20 cellular contexts compared by ENCODE assay signal in the genomic region with DNA sequence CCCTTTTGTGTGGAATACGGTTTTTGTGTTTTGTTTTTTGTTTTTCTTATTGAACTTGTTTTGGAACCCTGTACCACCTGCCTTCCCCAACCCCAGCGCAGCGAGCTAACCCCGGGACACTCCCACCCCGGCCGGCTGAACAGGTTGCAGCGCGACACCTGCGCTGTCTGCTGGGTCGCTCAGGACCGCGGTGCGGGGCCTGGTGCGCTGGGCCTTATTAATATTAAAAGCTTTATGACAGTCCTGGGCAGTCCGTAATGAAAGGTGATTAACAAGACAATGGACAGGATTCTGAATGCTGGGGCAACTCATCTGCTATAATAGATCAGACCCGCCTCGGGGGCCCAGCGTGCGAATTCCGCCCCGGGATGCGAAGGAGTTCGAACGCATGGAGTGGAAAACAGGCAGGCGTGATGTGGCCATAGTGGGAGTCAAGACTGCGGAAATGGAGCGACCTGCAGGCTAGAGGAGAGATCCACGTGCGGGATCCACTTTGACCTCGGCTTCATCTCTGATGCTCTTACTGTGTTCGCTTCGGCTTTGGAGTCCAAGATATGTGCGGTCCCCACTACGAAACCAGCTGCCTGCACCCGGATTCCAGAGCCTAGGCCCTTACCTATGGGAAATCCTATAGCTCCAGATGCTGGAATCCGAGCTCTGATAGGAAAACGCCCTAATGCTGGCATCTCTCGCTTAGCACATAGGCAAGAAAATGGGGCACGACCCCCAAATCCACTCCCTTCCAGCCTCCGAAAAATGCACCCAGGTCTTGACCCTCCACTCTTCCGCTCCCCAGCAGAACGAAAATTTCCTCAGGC.
DNase-seq lines count a peak whose midpoint lies in the region; ATAC-seq and TF ChIP-seq lines count a peak whose summit lies in the region.
"Had no signal": no experiment of that assay in that cellular context is flagged by ENCODE, and none has a peak within 500 bp of the region (broad histone marks: within the 10 kb centered on the region; RNA-seq: fewer than 3 reads in every experiment).

No MANE protein-coding gene starts in this region.

- no peaks in the 10 kb centered on the region for H3K9me3 ChIP-seq in iPS-20b (ENCODE audit: insufficient read depth, low read depth, low read length)
- H3K9me3 ChIP-seq in skeletal muscle tissue (ENCODE audit: control insufficient read depth in 3 of 3, low read length in 3 of 3): peaks cover 0 to 5% (median 0%) of the 10 kb centered on the region in 3 donors
- H3K9me3 ChIP-seq in esophagus squamous epithelium: no peaks in the 10 kb centered on the region
- no peaks in the 10 kb centered on the region for H3K9me3 ChIP-seq in WERI-Rb-1 (ENCODE audit: severe bottlenecking)
- H3K9me3 ChIP-seq: ascending aorta, thyroid gland had no signal

- no peak for TF ChIP-seq POLR2A in esophagus squamous epithelium (IDR thresholded peaks at IDR 0.05)

- POLR2A ChIA-PET in WTC11 (lab: Charles Lee): interaction anchor here (0.8 to 1.2 kb wide), 3 partner anchors 11 to 15 kb away, joined by 3 to 4 read pairs (median 3); no protein-coding TSS in a partner anchor

- DNase-seq in NCI-H748 (lab: John Stamatoyannopoulos, UW; ENCODE audit: unreplicated experiment) (peak; percentile 36), NCI-H748 treated with DMSO at 0.1 percent for 48 hours (lab: John Stamatoyannopoulos, UW) (no peak), WTC11 (ENCODE audit: low spot score) (peak; percentile 31), esophagus squamous epithelium (lab: John Stamatoyannopoulos, UW) (no peak), WERI-Rb-1 (no peak)
- DNase-seq: activated B cell treated with CpG ODN at 0.5 μM for 24 hours; CD4-positive, alpha-beta T cell; DND-41; erythroblast; kidney; NCI-H1048; SW 1271; thyroid gland had no signal

- no peaks in the 10 kb centered on the region for H3K36me3 ChIP-seq in iPS-20b (ENCODE audit: insufficient read depth, low read depth, low read length)
- no peaks in the 10 kb centered on the region for H3K36me3 ChIP-seq in skeletal muscle tissue (ENCODE audit: control insufficient read depth in 3 of 3, insufficient read depth in 3 of 3, low read length in 3 of 3)
- H3K36me3 ChIP-seq in esophagus squamous epithelium: no peaks in the 10 kb centered on the region
- no peaks in the 10 kb centered on the region for H3K36me3 ChIP-seq in WERI-Rb-1
- H3K36me3 ChIP-seq: ascending aorta, thyroid gland had no signal

- no peak overlapping the region for H3K9ac ChIP-seq in iPS-20b (ENCODE audit: low read depth, low read length)
- no peak overlapping the region for H3K9ac ChIP-seq in skeletal muscle tissue (ENCODE audit: low read depth in 1 of 3, low read length in 3 of 3)

- peaks cover 40% of the 10 kb centered on the region for H3K4me1 Mint-ChIP-seq in WTC11

- no peak overlapping the region for H3K27ac Mint-ChIP-seq in WTC11
- H3K27ac Mint-ChIP-seq: activated B cell treated with CpG ODN at 0.5 μM for 24 hours; activated T-helper 2 cell treated with anti-CD3 and anti-CD28 coated beads, Interferon-gamma antibody, Interleukin-2, Interleukin-4, amounts not matched to agents 10 μg/mL and 5 μg/mL and 100 μg/mL, durations not matched to agents 14 hours and 24 hours and 36 hours; CD4-positive, alpha-beta T cell had no signal

- H3K4me1 ChIP-seq in iPS-20b (ENCODE audit: insufficient read depth, low read length): peaks cover 9% of the 10 kb centered on the region; the same call in 1 of the 2 replicates
- peaks cover 11 to 17% (median 13%) of the 10 kb centered on the region in 3 donors for H3K4me1 ChIP-seq in skeletal muscle tissue (ENCODE audit: control insufficient read depth in 3 of 3, insufficient read depth in 3 of 3, low read length in 3 of 3)
- H3K4me1 ChIP-seq in esophagus squamous epithelium: peaks cover 0 to 22% (median 10%) of the 10 kb centered on the region in 3 donors

- peaks cover 98% of the 10 kb centered on the region for H3K27me3 ChIP-seq in iPS-20b (ENCODE audit: insufficient read depth, low read length)
- H3K27me3 ChIP-seq in skeletal muscle tissue (ENCODE audit: control insufficient read depth in 3 of 3, insufficient read depth in 3 of 3, low read length in 3 of 3): peaks cover 48 to 55% (median 48%) of the 10 kb centered on the region in 3 donors
- peaks cover 10 to 98% (median 18%) of the 10 kb centered on the region in 4 donors for H3K27me3 ChIP-seq in esophagus squamous epithelium
- no peaks in the 10 kb centered on the region for H3K27me3 ChIP-seq in WERI-Rb-1 (ENCODE audit: insufficient read depth, low read depth, severe bottlenecking)

- H3K27ac ChIP-seq in iPS-20b (ENCODE audit: low read length) (no peak overlapping the region), skeletal muscle tissue (ENCODE audit: low read depth, low read length) (no peak overlapping the region), esophagus squamous epithelium (no peak overlapping the region), WERI-Rb-1 (no peak overlapping the region)
- H3K27ac ChIP-seq: 22Rv1, ascending aorta, thyroid gland had no signal

- WGBS in esophagus squamous epithelium, 2 donors: 19 to 27% methylated on average over 31 to 41 of the region's 42 CpGs

- intact Hi-C loops in esophagus squamous epithelium (cut with DNase I): no loop called here

- ATAC-seq in WTC11 (peak; percentile 22), GM19455 (IDR thresholded peaks at IDR 0.05; ENCODE audit: unreplicated experiment) (no peak)
- ATAC-seq: K562 had no signal

- no peaks in the 10 kb centered on the region for H3K9me3 Mint-ChIP-seq in WTC11
- H3K9me3 Mint-ChIP-seq: activated B cell treated with CpG ODN at 0.5 μM for 24 hours; activated T-helper 2 cell treated with anti-CD3 and anti-CD28 coated beads, Interferon-gamma antibody, Interleukin-2, Interleukin-4, amounts not matched to agents 10 μg/mL and 5 μg/mL and 100 μg/mL, durations not matched to agents 14 hours and 24 hours and 36 hours had no signal

- H3K27me3 Mint-ChIP-seq in WTC11 (ENCODE audit: low read depth): peaks cover 96% of the 10 kb centered on the region

- CTCF ChIA-PET in WTC11 (lab: Charles Lee): interaction anchor here (1.5 to 3.6 kb wide), 4 partner anchors 13 to 118 kb away, joined by 3 to 16 read pairs (median 5); partner anchors contain the start of gene PHOX2B

- peak overlapping the region; percentile 58 for H3K4me3 ChIP-seq in iPS-20b (ENCODE audit: low read length)
- H3K4me3 ChIP-seq in skeletal muscle tissue (ENCODE audit: low read length in 3 of 3): peak overlapping the region in 2 of 3 donors; percentile 25 to 54
- H3K4me3 ChIP-seq in esophagus squamous epithelium: peak overlapping the region in 1 of 4 donors; percentile 15
- H3K4me3 ChIP-seq in WERI-Rb-1 (ENCODE audit: low read depth, low read length): no peak overlapping the region
- H3K4me3 ChIP-seq: K562, thyroid gland had no signal

- H3K4me3 Mint-ChIP-seq in WTC11: peak overlapping the region; percentile 61
- H3K4me3 Mint-ChIP-seq: activated B cell treated with CpG ODN at 0.5 μM for 24 hours; CD4-positive, alpha-beta T cell had no signal

- no peak for TF ChIP-seq CTCF in WTC11 (IDR thresholded peaks at IDR 0.05)
- no peak for TF ChIP-seq CTCF in esophagus squamous epithelium (IDR thresholded peaks at IDR 0.05)
- no peak for TF ChIP-seq CTCF in WERI-Rb-1 (IDR thresholded peaks at IDR 0.05; ENCODE audit: low read depth, low read length)

- no peaks in the 10 kb centered on the region for H3K36me3 Mint-ChIP-seq in WTC11

TF ChIP-seq in WTC11, 78 proteins besides CTCF, POLR2A, EP300 and RAD21:
- TF ChIP-seq NFE2L1 (CRISPR knock-in tag; IDR thresholded peaks at IDR 0.05): no peak

Comparison
In these comparisons a context has a peak if more than half of its experiments do, and no peak if none do; other contexts are left out.
1. DNase-seq: peak in NCI-H748 (single experiment) and WTC11 (single experiment); none in NCI-H748 treated with DMSO at 0.1 percent for 48 hours (single experiment), esophagus squamous epithelium (single experiment) and WERI-Rb-1 (single experiment).